ENCODE assay signal across 8 cellular contexts in genomic region chr3:58491506-58492384, GRCh38. TPM values are rescaled to one million over a fixed set of nuclear protein-coding genes. Genes with fewer than 3 reads are reported as not detected.
DNase-seq lines count a peak whose midpoint lies in the region; ATAC-seq and TF ChIP-seq lines count a peak whose summit lies in the region.

Gene KCTD6 (plus strand): TSS chr3:58492096. CDS start chr3:58498756, 6,660 bp downstream.

- H3K27me3 ChIP-seq in endodermal cell (ENCODE audit: control insufficient read depth, insufficient read depth, low read length, poor library complexity, severe bottlenecking) = no peaks in the 10 kb centered on the region

- no peaks in the 10 kb centered on the region for H3K36me3 ChIP-seq in endodermal cell (ENCODE audit: control insufficient read depth, insufficient read depth, low read length)

- H3K9me3 Mint-ChIP-seq in activated CD8-positive, alpha-beta memory T cell treated with anti-CD3 and anti-CD28 coated beads, Interleukin-2, amount 10 ng/mL, durations not matched to agents 7 days and 5 days (ENCODE audit: low read depth) = no peaks in the 10 kb centered on the region
- no peaks in the 10 kb centered on the region for H3K9me3 Mint-ChIP-seq in endodermal cell

- H3K27me3 Mint-ChIP-seq in activated CD8-positive, alpha-beta memory T cell treated with anti-CD3 and anti-CD28 coated beads, Interleukin-2, amount 10 ng/mL, durations not matched to agents 7 days and 5 days = peaks cover 48% of the 10 kb centered on the region
- H3K27me3 Mint-ChIP-seq in endodermal cell (ENCODE audit: insufficient read depth) = peaks cover 22% of the 10 kb centered on the region

- H3K4me1 ChIP-seq in endodermal cell (ENCODE audit: control insufficient read depth, insufficient read depth, low read length) = peaks cover 9% of the 10 kb centered on the region

- H3K9me3 ChIP-seq in endodermal cell (ENCODE audit: control insufficient read depth, low read length) = no peaks in the 10 kb centered on the region

- H3K4me3 Mint-ChIP-seq in activated CD8-positive, alpha-beta memory T cell treated with anti-CD3 and anti-CD28 coated beads, Interleukin-2, amount 10 ng/mL, durations not matched to agents 7 days and 5 days = peak within 1 kb of the TSS; percentile 84
- H3K4me3 Mint-ChIP-seq in endodermal cell = peak within 1 kb of the TSS; percentile 76

- H3K27ac ChIP-seq in endodermal cell (ENCODE audit: low read depth, low read length) = peak within 1 kb of the TSS; percentile 54

- peak within 1 kb of the TSS; percentile 41 for H3K9ac ChIP-seq in endodermal cell (ENCODE audit: extremely low read depth, low read length, poor library complexity, severe bottlenecking)

- peak; percentile 88 for TF ChIP-seq CTCF in endodermal cell (conservative IDR thresholded peaks at IDR 0.05)

- WGBS in endodermal cell (ENCODE audit: insufficient coverage in 1 of 2, insufficient read length in 1 of 2), 2 experiments = 2 to 5% methylated on average over 24 to 101 of the region's 101 CpGs

- peak; percentile 88 for DNase-seq in COLO829 (ENCODE audit: low spot score)
- DNase-seq in HS-5 (ENCODE audit: low read depth) = peak; percentile 58
- peak; percentile 90 for DNase-seq in NOMO-1 treated with dmso at 0.1 percent for 144 hours (lab: John Stamatoyannopoulos, UW; ENCODE audit: unreplicated experiment)
- DNase-seq in activated CD8-positive, alpha-beta memory T cell treated with anti-CD3 and anti-CD28 coated beads, Interleukin-2, amount 10 ng/mL, durations not matched to agents 7 days and 5 days = peak; percentile 90
- DNase-seq in endodermal cell = peak; percentile 98
- peak; percentile 91 for DNase-seq in midbrain (lab: John Stamatoyannopoulos, UW)
- peak; percentile 85 for DNase-seq in stimulated activated CD8-positive, alpha-beta memory T cell treated with anti-CD3 and anti-CD28 coated beads, Interleukin-15, amount 100 ng/mL, for 48 hours (ENCODE audit: low read depth in 2 of 2)

- ATAC-seq in GM19468 (IDR thresholded peaks at IDR 0.05; ENCODE audit: extremely low read depth, unreplicated experiment) = peak; percentile 93
- ATAC-seq in activated CD8-positive, alpha-beta memory T cell treated with anti-CD3 and anti-CD28 coated beads, Interleukin-2, amount 10 ng/mL, durations not matched to agents 7 days and 5 days = peak; percentile 91

- H3K36me3 Mint-ChIP-seq in activated CD8-positive, alpha-beta memory T cell treated with anti-CD3 and anti-CD28 coated beads, Interleukin-2, amount 10 ng/mL, durations not matched to agents 7 days and 5 days = peaks cover 2% of the 10 kb centered on the region
- H3K36me3 Mint-ChIP-seq in endodermal cell (ENCODE audit: low read depth) = no peaks in the 10 kb centered on the region

- peak within 1 kb of the TSS; percentile 81 for H3K27ac Mint-ChIP-seq in activated CD8-positive, alpha-beta memory T cell treated with anti-CD3 and anti-CD28 coated beads, Interleukin-2, amount 10 ng/mL, durations not matched to agents 7 days and 5 days
- H3K27ac Mint-ChIP-seq in endodermal cell = peak within 1 kb of the TSS; percentile 78

- H3K4me3 ChIP-seq in endodermal cell (ENCODE audit: low read length) = peak within 1 kb of the TSS; percentile 83

- CTCF ChIA-PET in activated CD8-positive, alpha-beta memory T cell treated with anti-CD3 and anti-CD28 coated beads, Interleukin-2, amount 10 ng/mL, durations not matched to agents 7 days and 5 days (lab: Charles Lee) = interaction anchor here (0.6 to 5.7 kb wide), 24 partner anchors 9 to 237 kb away, joined by 3 to 72 read pairs (median 5); partner anchors contain the start of genes HTD2, PDHB, PXK and RPP14

- peaks cover 33% of the 10 kb centered on the region for H3K4me1 Mint-ChIP-seq in activated CD8-positive, alpha-beta memory T cell treated with anti-CD3 and anti-CD28 coated beads, Interleukin-2, amount 10 ng/mL, durations not matched to agents 7 days and 5 days
- H3K4me1 Mint-ChIP-seq in endodermal cell = peaks cover 55% of the 10 kb centered on the region

RNA-seq across cellular contexts. Expression of gene KCTD6, which starts in this region (rescaled TPM):
- total RNA-seq in activated CD8-positive, alpha-beta memory T cell treated with anti-CD3 and anti-CD28 coated beads, Interleukin-2, amount 10 ng/mL, durations not matched to agents 7 days and 5 days = 1 to 10 TPM; 6.4 to 7.0 TPM
- 10 to 100 TPM; 17.9 to 20.4 TPM for total RNA-seq in endodermal cell
- polyA plus RNA-seq in endodermal cell (2013, experiment 1 of 2) = 32.2 TPM
- 30.6 TPM for polyA plus RNA-seq in endodermal cell (2013, experiment 2 of 2)

Comparison
In these comparisons a context has a peak if more than half of its experiments do, and no peak if none do; other contexts are left out.
1. Peak in every context shown above with its lines: DNase-seq, ATAC-seq, H3K4me3 ChIP-seq and H3K27ac ChIP-seq.